17 cellular contexts compared by ENCODE assay signal in genomic region chr11:108973402-108974119, GRCh38.
DNase-seq lines count a peak whose midpoint lies in the region; ATAC-seq, FAIRE-seq and TF ChIP-seq lines count a peak whose summit lies in the region.
"Had no signal": no experiment of that assay in that cellular context is flagged by ENCODE, and none has a peak within 500 bp of the region (broad histone marks: within the 10 kb centered on the region; RNA-seq: fewer than 3 reads in every experiment).

No MANE protein-coding gene starts in this region.

- no peak overlapping the region for H3K4me2 ChIP-seq in fibroblast of lung (ENCODE audit: extremely low read depth, insufficient read depth, low read length)

- H3K27me3 ChIP-seq in breast epithelium, result no peaks in the 10 kb centered on the region
- no peaks in the 10 kb centered on the region for H3K27me3 ChIP-seq in fibroblast of lung (ENCODE audit: control insufficient read depth, insufficient read depth, low read length)
- H3K27me3 ChIP-seq: BE2C, neutrophil had no signal

- intact Hi-C loops in MCF 10A (cut with micrococcal nuclease), result no loop called here
- intact Hi-C loops in breast epithelium (cut with DNase I; ENCODE audit: low total_unique reads), result no loop called here

- H3K4me1 ChIP-seq in breast epithelium (no peaks in the 10 kb centered on the region), fibroblast of lung (ENCODE audit: control insufficient read depth, extremely low read depth, insufficient read depth, low read length) (peaks cover 6% of the 10 kb centered on the region)
- H3K4me1 ChIP-seq: BE2C had no signal

- peak; percentile 50 for FAIRE-seq in urothelium cell line (lab: Jason Lieb, UNC)
- FAIRE-seq: kidney had no signal

- no peak for TF ChIP-seq CTCF in MCF 10A (IDR thresholded peaks at IDR 0.05; ENCODE audit: unreplicated experiment)
- no peak for TF ChIP-seq CTCF in breast epithelium (IDR thresholded peaks at IDR 0.05)
- TF ChIP-seq CTCF in RWPE1 (conservative IDR thresholded peaks at IDR 0.05; ENCODE audit: low read depth), result no peak
- TF ChIP-seq CTCF in fibroblast of lung (conservative IDR thresholded peaks at IDR 0.05 in 1 of 2, IDR thresholded peaks at IDR 0.05 in 1 of 2; ENCODE audit: low read depth in 1 of 2, low read length in 2 of 2), result no peak

- H3K9me3 ChIP-seq in breast epithelium (no peaks in the 10 kb centered on the region), fibroblast of lung (ENCODE audit: control insufficient read depth, insufficient read depth, low read depth, low read length) (no peaks in the 10 kb centered on the region)
- H3K9me3 ChIP-seq: BE2C, neutrophil had no signal

- H3K4me1 Mint-ChIP-seq in MCF 10A (ENCODE audit: insufficient read depth, unreplicated experiment), result peaks cover 19% of the 10 kb centered on the region

- ATAC-seq in HG02840 (IDR thresholded peaks at IDR 0.05; ENCODE audit: low FRiP score, unreplicated experiment), result no peak

- H3K27me3 Mint-ChIP-seq in MCF 10A (ENCODE audit: insufficient read depth, unreplicated experiment), result no peaks in the 10 kb centered on the region

- peak overlapping the region; percentile 60 for H3K27ac Mint-ChIP-seq in MCF 10A (ENCODE audit: low read depth, unreplicated experiment)

- no peak overlapping the region for H3K9ac ChIP-seq in fibroblast of lung (ENCODE audit: insufficient read depth, low read length)

- no peaks in the 10 kb centered on the region for H3K36me3 Mint-ChIP-seq in MCF 10A (ENCODE audit: insufficient read depth, unreplicated experiment)

- H3K27ac ChIP-seq in breast epithelium, result no peak overlapping the region
- H3K27ac ChIP-seq in RWPE1, result peak overlapping the region; percentile 67
- no peak overlapping the region for H3K27ac ChIP-seq in fibroblast of lung (ENCODE audit: insufficient read depth, low read length)
- H3K27ac ChIP-seq: neutrophil had no signal

- DNase-seq in MCF 10A (ENCODE audit: unreplicated experiment) (peak; percentile 77), breast epithelium (ENCODE audit: low spot score in 2 of 2) (no peak), RWPE1 (ENCODE audit: low spot score) (peak; percentile 67), fibroblast of lung (ENCODE audit: low read depth in 2 of 2) (peak; percentile 49 to 89), urothelium cell line (ENCODE audit: low spot score) (peak; percentile 75)
- DNase-seq in stimulated activated naive CD4-positive, alpha-beta T cell treated with Interleukin-2 at 50 U/mL for 16 hours (lab: John Stamatoyannopoulos, UW), result no peak
- no peak for DNase-seq in activated naive CD4-positive, alpha-beta T cell (lab: John Stamatoyannopoulos, UW)
- DNase-seq: activated CD4-positive, CD25-positive, alpha-beta regulatory T cell; activated gamma-delta T cell; BE2C; effector CD4-positive, alpha-beta T cell; kidney; NCI-H187 treated with DMSO at 0.1 percent for 48 hours; stimulated activated CD4-positive, alpha-beta T cell treated with anti-CD3 and anti-CD28 coated beads, Interleukin-4, amount 100 ng/mL, for 4 hours; substantia nigra had no signal

- H2AFZ ChIP-seq in fibroblast of lung (ENCODE audit: low read length), result no peak overlapping the region

- H3K4me3 ChIP-seq in breast epithelium (no peak overlapping the region), fibroblast of lung (replicated peaks in 1 of 4; ENCODE audit: control extremely low read depth in 1 of 4, insufficient read depth in 1 of 4, low read depth in 3 of 4, low read length in 4 of 4) (no peak overlapping the region)

- CTCF ChIA-PET in MCF 10A (lab: Yijun Ruan, JAX), result no interaction called here
- CTCF ChIA-PET in RWPE1 (lab: Yijun Ruan, JAX), result interaction anchor here (0.6 kb wide), 1 partner anchor 1791 kb away, joined by 3 read pairs; no protein-coding TSS in a partner anchor

- H3K4me3 Mint-ChIP-seq in MCF 10A (ENCODE audit: unreplicated experiment), result no peak overlapping the region

- H3K36me3 ChIP-seq in breast epithelium, result no peaks in the 10 kb centered on the region
- H3K36me3 ChIP-seq in fibroblast of lung (ENCODE audit: control insufficient read depth, insufficient read depth, low read length), result no peaks in the 10 kb centered on the region
- H3K36me3 ChIP-seq: BE2C, neutrophil had no signal

- H3K9me3 Mint-ChIP-seq in MCF 10A (ENCODE audit: unreplicated experiment), result no peaks in the 10 kb centered on the region

- H3K79me2 ChIP-seq in fibroblast of lung (ENCODE audit: control insufficient read depth, insufficient read depth, low read length), result no peaks in the 10 kb centered on the region

- TF ChIP-seq POLR2A in breast epithelium (IDR thresholded peaks at IDR 0.05), result no peak

- POLR2A ChIA-PET in MCF 10A (lab: Yijun Ruan, JAX), result interaction anchor here (0.6 to 0.7 kb wide), 2 partner anchors 20 to 275 kb away, joined by 3 to 4 read pairs; no protein-coding TSS in a partner anchor
- POLR2A ChIA-PET in RWPE1 (lab: Yijun Ruan, JAX; ENCODE audit: low non-redundant PET), result no interaction called here

- no TSS peak for BruUV-seq in MCF 10A (replicated peaks; lab: Mats Ljungman, UMichigan)

- no peaks in the 10 kb centered on the region for H4K20me1 ChIP-seq in fibroblast of lung (ENCODE audit: control insufficient read depth, extremely low read depth, insufficient read depth, low read length)

Comparison
In these comparisons a context has a peak if more than half of its experiments do, and no peak if none do; other contexts are left out.
1. DNase-seq: peak in MCF 10A (single experiment), RWPE1 (single experiment), fibroblast of lung (2 of 2) and urothelium cell line (single experiment); none in breast epithelium (0 of 2), stimulated activated naive CD4-positive, alpha-beta T cell treated with Interleukin-2 at 50 U/mL for 16 hours (single experiment) and activated naive CD4-positive, alpha-beta T cell (0 of 4).